ENCODE assay signal across 10 cellular contexts in the genomic region with DNA sequence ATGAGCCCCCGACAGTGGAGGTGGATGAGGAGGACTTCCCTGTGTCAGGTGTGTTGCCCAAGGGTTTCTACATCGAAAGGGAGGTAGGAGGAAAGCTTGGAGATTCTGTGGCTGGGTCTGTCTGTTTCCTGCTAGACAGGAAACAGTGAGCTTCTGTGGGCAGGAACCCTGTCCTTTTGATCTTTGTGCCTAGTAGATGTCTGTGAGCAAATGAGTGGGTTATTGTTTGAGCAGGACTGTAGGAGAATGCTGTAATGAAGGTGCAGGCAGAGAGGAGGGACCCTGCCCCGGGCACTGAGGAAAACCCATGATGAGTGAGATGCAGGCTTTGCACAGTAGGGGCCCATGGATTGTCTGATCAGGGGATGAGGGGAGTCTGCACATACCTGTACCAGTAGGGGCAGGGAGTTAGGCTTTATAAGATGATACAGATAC. TPM values are rescaled to one million over a fixed set of nuclear protein-coding genes. Genes with fewer than 3 reads are reported as not detected.
DNase-seq lines count a peak whose midpoint lies in the region; ATAC-seq and TF ChIP-seq lines count a peak whose summit lies in the region.
"Had no signal": no experiment of that assay in that cellular context is flagged by ENCODE, and none has a peak within 500 bp of the region (broad histone marks: within the 10 kb centered on the region; RNA-seq: fewer than 3 reads in every experiment).

No MANE protein-coding gene starts in this region.

- peak; percentile 88 for ATAC-seq in activated naive CD4-positive, alpha-beta T cell treated with anti-CD3 and anti-CD28 coated beads, Interleukin-2, amount 50 U/mL, for 72 hours

- H3K36me3 Mint-ChIP-seq in activated naive CD4-positive, alpha-beta T cell treated with anti-CD3 and anti-CD28 coated beads, Interleukin-2, amount 50 U/mL, for 72 hours: peaks cover 4 to 16% of the 10 kb centered on the region in 2 donors

- H3K4me3 ChIP-seq in GM12865 (ENCODE audit: low read depth, low read length): no peak overlapping the region
- no peak overlapping the region for H3K4me3 ChIP-seq in coronary artery
- H3K4me3 ChIP-seq: prostate gland had no signal

- DNase-seq in GM12865 (ENCODE audit: low read depth) (peak; percentile 22), UCSD-AML1 (lab: John Stamatoyannopoulos, UW; ENCODE audit: unreplicated experiment) (peak; percentile 38), NCI-H69 (lab: John Stamatoyannopoulos, UW) (no peak), coronary artery (ENCODE audit: low spot score) (no peak), NCI-H526 treated with DMSO at 0.1 percent for 48 hours (lab: John Stamatoyannopoulos, UW) (no peak), D341Med (ENCODE audit: low spot score) (no peak)
- peak in 1 of 2 donors; percentile 39 for DNase-seq in activated naive CD4-positive, alpha-beta T cell treated with anti-CD3 and anti-CD28 coated beads, Interleukin-2, amount 50 U/mL, for 72 hours (ENCODE audit: low spot score in 2 of 2)
- peak; percentile 12 for DNase-seq in stimulated activated CD4-positive, alpha-beta T cell treated with anti-CD3 and anti-CD28 coated beads, Interleukin-12 subunit alpha, Interleukin-12 subunit beta, amount 100 ng/mL, for 4 hours
- DNase-seq: T1000 had no signal

- H3K27ac Mint-ChIP-seq in activated naive CD4-positive, alpha-beta T cell treated with anti-CD3 and anti-CD28 coated beads, Interleukin-2, amount 50 U/mL, for 72 hours: peak overlapping the region; percentile 84 to 92

- H3K27ac ChIP-seq in coronary artery: no peak overlapping the region
- H3K27ac ChIP-seq: prostate gland had no signal

- TF ChIP-seq CTCF in GM12865 (IDR thresholded peaks at IDR 0.05; ENCODE audit: insufficient read depth, low read depth, low read length, missing control alignments) (no peak), coronary artery (IDR thresholded peaks at IDR 0.05) (no peak)

- H3K9me3 Mint-ChIP-seq in activated naive CD4-positive, alpha-beta T cell treated with anti-CD3 and anti-CD28 coated beads, Interleukin-2, amount 50 U/mL, for 72 hours: no peaks in the 10 kb centered on the region

RNA-seq across cellular contexts. Expression of a gene that starts 14.0 kb away (rescaled TPM):
- 10 to 100 TPM; 16.3 to 21.8 TPM for total RNA-seq in activated naive CD4-positive, alpha-beta T cell treated with anti-CD3 and anti-CD28 coated beads, Interleukin-2, amount 50 U/mL, for 72 hours

RNA-seq across cellular contexts. Expression of a gene that starts 14.3 kb away (rescaled TPM):
- total RNA-seq in activated naive CD4-positive, alpha-beta T cell treated with anti-CD3 and anti-CD28 coated beads, Interleukin-2, amount 50 U/mL, for 72 hours: 10 to 100 TPM in 1 of 2 donors, 1 to 10 TPM in 1; 6.6 to 12.2 TPM

Comparison
In these comparisons a context has a peak if more than half of its experiments do, and no peak if none do; other contexts are left out.
1. DNase-seq: peak in GM12865 (single experiment), UCSD-AML1 (single experiment) and stimulated activated CD4-positive, alpha-beta T cell treated with anti-CD3 and anti-CD28 coated beads, Interleukin-12 subunit alpha, Interleukin-12 subunit beta, amount 100 ng/mL, for 4 hours (single experiment); none in NCI-H69 (single experiment), coronary artery (single experiment), NCI-H526 treated with DMSO at 0.1 percent for 48 hours (single experiment) and D341Med (single experiment).